In the genomic region with DNA sequence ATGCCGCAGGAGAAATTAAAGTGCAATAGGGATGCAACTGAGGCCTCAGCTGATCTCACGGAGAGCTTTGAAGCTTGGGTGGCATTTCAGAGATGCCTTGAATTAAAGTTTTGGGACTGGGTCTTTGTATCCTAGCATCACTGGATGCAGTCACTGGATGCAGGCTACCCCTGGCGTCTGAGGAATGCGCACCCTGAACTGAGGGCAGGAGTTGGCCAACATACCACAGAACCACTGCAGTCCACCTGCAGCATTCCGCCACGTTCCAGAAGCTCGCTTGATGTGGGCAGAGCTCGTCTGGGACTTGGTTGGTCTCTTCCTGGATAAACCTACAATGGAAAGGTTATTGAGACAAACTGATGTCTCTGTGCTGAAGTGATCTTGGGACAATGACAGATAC, we compare ENCODE assay signal across 37 cellular contexts. TPM values are rescaled to one million over a fixed set of nuclear protein-coding genes. Genes with fewer than 3 reads are reported as not detected.
"Had no signal": no experiment of that assay in that cellular context is flagged by ENCODE, and none has a peak within 500 bp of the region (broad histone marks: within the 10 kb centered on the region; RNA-seq: fewer than 3 reads in every experiment).

No MANE protein-coding gene starts in this region.

- DNase-seq: Karpas-422, Kasumi-1, MG63, MM.1S, MV-4-11, NCI-H1048, NCI-H1092, NCI-H1092 treated with DMSO at 0.1 percent for 48 hours, NCI-H1105, NCI-H1105 treated with DMSO at 0.1 percent for 48 hours, NCI-H1417, NCI-H1417 treated with DMSO at 0.1 percent for 48 hours, NCI-H1436, NCI-H1436 treated with DMSO at 0.1 percent for 48 hours, NCI-H146, NCI-H1694, NCI-H1694 treated with DMSO at 0.1 percent for 48 hours, NCI-H187, NCI-H187 treated with DMSO at 0.1 percent for 48 hours, NCI-H1930, NCI-H2029, NCI-H2029 treated with DMSO at 0.1 percent for 48 hours, NCI-H2081, NCI-H2081 treated with DMSO at 0.1 percent for 48 hours, NCI-H2107, NCI-H2171, NCI-H2171 treated with DMSO at 0.1 percent for 48 hours, NCI-H2227 treated with DMSO at 0.1 percent for 48 hours, NCI-H226, NCI-H345, NCI-H446, NCI-H446 treated with DMSO at 0.1 percent for 48 hours, NCI-H510A had no signal

- H3K36me3 ChIP-seq: MG63 had no signal

- H3K27ac ChIP-seq: KMS-11 had no signal

- H3K4me2 ChIP-seq: KMS-11 had no signal

- H3K27me3 ChIP-seq: MG63 had no signal

- H3K4me3 ChIP-seq: MG63 had no signal

- H3K9ac ChIP-seq: KMS-11 had no signal

- H3K9me3 ChIP-seq: MG63 had no signal

RNA-seq across cellular contexts. Expression of a gene that starts 34.1 kb away (rescaled TPM):
- total RNA-seq: M059J, MCF 10A, NCI-H460 had no signal
